ENCODE assay signal across 2 cellular contexts in genomic region chr2:126676814-126677538, GRCh38.
TF ChIP-seq lines count a peak whose summit lies in the region.

No MANE protein-coding gene starts in this region.

TF ChIP-seq in IMR-90, 13 proteins besides CTCF, POLR2A, EP300 and RAD21:
- no peak for TF ChIP-seq FOS (IDR thresholded peaks at IDR 0.05; ENCODE audit: low read depth, low read length)
- TF ChIP-seq NFE2L2 (IDR thresholded peaks at IDR 0.05; ENCODE audit: low read depth, low read length): no peak
- TF ChIP-seq MAZ (IDR thresholded peaks at IDR 0.05; ENCODE audit: borderline replicate concordance, low read depth, low read length): no peak
- TF ChIP-seq CHD1 (IDR thresholded peaks at IDR 0.05; ENCODE audit: low read depth, low read length): no peak
- TF ChIP-seq SMC3 (IDR thresholded peaks at IDR 0.05; ENCODE audit: low read depth, low read length): no peak
- no peak for TF ChIP-seq USF2 (IDR thresholded peaks at IDR 0.05; ENCODE audit: low read depth, low read length)
- TF ChIP-seq MAFK (IDR thresholded peaks at IDR 0.05; ENCODE audit: low read depth, low read length): no peak
- TF ChIP-seq BHLHE40 (IDR thresholded peaks at IDR 0.05; ENCODE audit: low read depth, low read length): no peak
- no peak for TF ChIP-seq RCOR1 (IDR thresholded peaks at IDR 0.05; ENCODE audit: insufficient replicate concordance, low read length)
- no peak for TF ChIP-seq RFX5 (IDR thresholded peaks at IDR 0.05; ENCODE audit: low read depth, low read length)
- TF ChIP-seq CEBPB (IDR thresholded peaks at IDR 0.05; ENCODE audit: low read depth, low read length): no peak
- TF ChIP-seq MXI1 (IDR thresholded peaks at IDR 0.05; ENCODE audit: borderline replicate concordance, low read depth, low read length): no peak
- TF ChIP-seq ELK1 (IDR thresholded peaks at IDR 0.05; ENCODE audit: borderline replicate concordance, low read depth, low read length): no peak

TF ChIP-seq in GM12878, 131 proteins besides CTCF, POLR2A, EP300 and RAD21:
- TF ChIP-seq BCL3 (IDR thresholded peaks at IDR 0.05; ENCODE audit: borderline replicate concordance, insufficient read depth, low read depth, low read length, poor library complexity, severe bottlenecking) (peak; percentile 76), IRF5 (IDR thresholded peaks at IDR 0.05; ENCODE audit: borderline replicate concordance) (0 out of 2 replicates have a peak, but pooled peaks have one; percentile 15), NR2F1 (conservative IDR thresholded peaks at IDR 0.05) (no peak), BMI1 (IDR thresholded peaks at IDR 0.05; ENCODE audit: borderline replicate concordance) (no peak), ZSCAN29 (IDR thresholded peaks at IDR 0.05) (no peak), HDGF (IDR thresholded peaks at IDR 0.05) (peak; percentile 63), SIN3A (IDR thresholded peaks at IDR 0.05; ENCODE audit: low read depth, low read length) (no peak)
